18 cellular contexts compared by ENCODE assay signal in genomic region chr5:84292000-84292642, GRCh38.
DNase-seq lines count a peak whose midpoint lies in the region; ATAC-seq and TF ChIP-seq lines count a peak whose summit lies in the region.
"Had no signal": no experiment of that assay in that cellular context is flagged by ENCODE, and none has a peak within 500 bp of the region (broad histone marks: within the 10 kb centered on the region; RNA-seq: fewer than 3 reads in every experiment).

No MANE protein-coding gene starts in this region.

- H3K27ac Mint-ChIP-seq in chondrocyte (ENCODE audit: unreplicated experiment) (peak overlapping the region; percentile 23), HFFc6 (no peak overlapping the region)

- peaks cover 15% of the 10 kb centered on the region for H3K4me1 ChIP-seq in BE2C

- H3K4me3 ChIP-seq in BE2C (ENCODE audit: low read depth, low read length) = no peak overlapping the region

- TF ChIP-seq CTCF in BE2C (IDR thresholded peaks at IDR 0.05; ENCODE audit: low read depth, low read length) (0 out of 2 replicates have a peak, but pooled peaks have one; percentile 12), chondrocyte (IDR thresholded peaks at IDR 0.05) (peak; percentile 23), HFFc6 (IDR thresholded peaks at IDR 0.05) (no peak; the same call in 1 of the 2 replicates)

- H3K27me3 Mint-ChIP-seq in chondrocyte (ENCODE audit: low read depth) (no peaks in the 10 kb centered on the region), HFFc6 (ENCODE audit: insufficient read depth) (no peaks in the 10 kb centered on the region)

- H3K4me1 Mint-ChIP-seq in chondrocyte (ENCODE audit: low read depth) (peaks cover 71% of the 10 kb centered on the region), HFFc6 (ENCODE audit: low read depth) (peaks cover 36% of the 10 kb centered on the region; the same call in 1 of the 2 replicates)

- H3K4me3 Mint-ChIP-seq in chondrocyte (ENCODE audit: unreplicated experiment) (no peak overlapping the region), HFFc6 (no peak overlapping the region)

- ATAC-seq in HG02623 (IDR thresholded peaks at IDR 0.05; ENCODE audit: unreplicated experiment) (no peak), HG03378 (IDR thresholded peaks at IDR 0.05; ENCODE audit: unreplicated experiment) (no peak)
- ATAC-seq: Right ventricle myocardium inferior had no signal

- H3K36me3 Mint-ChIP-seq in chondrocyte (ENCODE audit: low read depth) (no peaks in the 10 kb centered on the region), HFFc6 (ENCODE audit: low read depth) (peaks cover under 1% of the 10 kb centered on the region; the same call in 1 of the 2 replicates)

- H3K27me3 ChIP-seq in BE2C = no peaks in the 10 kb centered on the region
- H3K27me3 ChIP-seq in layer of hippocampus (ENCODE audit: control insufficient read depth, insufficient read depth, low read length) = no peaks in the 10 kb centered on the region

- H3K9me3 ChIP-seq in BE2C = no peaks in the 10 kb centered on the region

- H3K36me3 ChIP-seq in BE2C = no peaks in the 10 kb centered on the region

- peak overlapping the region; percentile 91 for H3K27ac ChIP-seq in layer of hippocampus (ENCODE audit: low read depth, low read length)
- H3K27ac ChIP-seq: C4-2B had no signal

- no peak for DNase-seq in BE2C
- DNase-seq in chondrocyte (ENCODE audit: low spot score) = no peak
- peak; percentile 76 for DNase-seq in putamen (ENCODE audit: low spot score)
- DNase-seq in activated T-cell treated with anti-CD3 and anti-CD28 coated beads, Interleukin-2, amount 50 U/mL, for 1 hour = no peak
- no peak for DNase-seq in HFFc6
- DNase-seq: 8988T, GDM1, H7, Karpas-422, NCI-H187 treated with DMSO at 0.1 percent for 48 hours, NCI-H2107, NCI-H446 treated with DMSO at 0.1 percent for 48 hours, NCI-H526 treated with DMSO at 0.1 percent for 48 hours had no signal

- no peaks in the 10 kb centered on the region for H3K9me3 Mint-ChIP-seq in chondrocyte (ENCODE audit: low read depth)
- H3K9me3 Mint-ChIP-seq in HFFc6 = peaks cover 12% of the 10 kb centered on the region
